ENCODE assay signal across 11 cellular contexts in genomic region chr6:4351506-4351852, GRCh38.
DNase-seq lines count a peak whose midpoint lies in the region; ATAC-seq and TF ChIP-seq lines count a peak whose summit lies in the region.
"Had no signal": no experiment of that assay in that cellular context is flagged by ENCODE, and none has a peak within 500 bp of the region (broad histone marks: within the 10 kb centered on the region; RNA-seq: fewer than 3 reads in every experiment).

No MANE protein-coding gene starts in this region.

- H3F3A ChIP-seq in PC-9 (ENCODE audit: insufficient read depth, low read depth) = peaks cover 6% of the 10 kb centered on the region; the same call in 1 of the 2 replicates

- H3K9ac ChIP-seq in endodermal cell (ENCODE audit: extremely low read depth, low read length, poor library complexity, severe bottlenecking) = no peak overlapping the region

- H3K4me3 Mint-ChIP-seq in endodermal cell = no peak overlapping the region
- H3K4me3 Mint-ChIP-seq: CD8-positive, alpha-beta memory T cell had no signal

- intact Hi-C loops in PC-9 (cut with micrococcal nuclease; ENCODE audit: unreplicated experiment) = no loop called here

- H3K9me3 ChIP-seq in PC-9 (ENCODE audit: insufficient read depth, low read depth) = no peaks in the 10 kb centered on the region
- H3K9me3 ChIP-seq in endodermal cell (ENCODE audit: control insufficient read depth, low read length) = no peaks in the 10 kb centered on the region
- no peaks in the 10 kb centered on the region for H3K9me3 ChIP-seq in lung (ENCODE audit: control insufficient read depth in 2 of 2, insufficient read depth in 1 of 2, low read length in 1 of 2)

- H4K20me1 ChIP-seq in PC-9 (ENCODE audit: insufficient read depth) = no peaks in the 10 kb centered on the region

- WGBS in endodermal cell (ENCODE audit: insufficient coverage in 1 of 2, insufficient read length in 1 of 2), 2 experiments = 77 to 82% methylated on average over 7 of the region's 7 CpGs
- WGBS in lung, 2 donors = 63 to 71% methylated on average over 7 of the region's 7 CpGs

- H3K4me2 ChIP-seq in PC-9 = peak overlapping the region; percentile 87

- H3K36me3 Mint-ChIP-seq in endodermal cell (ENCODE audit: low read depth) = no peaks in the 10 kb centered on the region
- H3K36me3 Mint-ChIP-seq: CD8-positive, alpha-beta memory T cell had no signal

- no TSS peak for BruUV-seq in PC-9 (replicated peaks; lab: Mats Ljungman, UMichigan)

- H3K9me2 ChIP-seq in PC-9 (ENCODE audit: insufficient read depth) = no peaks in the 10 kb centered on the region

- peak overlapping the region; percentile 79; the same call in 1 of the 2 replicates for H2AFZ ChIP-seq in PC-9

- peaks cover 9% of the 10 kb centered on the region for H3K27me3 Mint-ChIP-seq in endodermal cell (ENCODE audit: insufficient read depth)

- peaks cover 28% of the 10 kb centered on the region for H3K4me1 ChIP-seq in PC-9 (replicated peaks; ENCODE audit: insufficient read depth)
- no peaks in the 10 kb centered on the region for H3K4me1 ChIP-seq in endodermal cell (ENCODE audit: control insufficient read depth, insufficient read depth, low read length)
- H3K4me1 ChIP-seq in lung (ENCODE audit: control insufficient read depth in 2 of 2, insufficient read depth in 2 of 2, low read length in 2 of 2) = peaks cover 11 to 12% of the 10 kb centered on the region in 2 donors

- peak; percentile 4 for ATAC-seq in lung (ENCODE audit: insufficient read depth, low FRiP score)
- no peak for ATAC-seq in GM19328 (IDR thresholded peaks at IDR 0.05; ENCODE audit: unreplicated experiment)

- peaks cover 3% of the 10 kb centered on the region for H3K4me1 Mint-ChIP-seq in endodermal cell
- H3K4me1 Mint-ChIP-seq: CD8-positive, alpha-beta memory T cell had no signal

- CTCF ChIA-PET in PC-9 (lab: Charles Lee) = no interaction called here

- no peaks in the 10 kb centered on the region for H3K27me3 ChIP-seq in PC-9 (ENCODE audit: insufficient read depth, low read depth)
- H3K27me3 ChIP-seq in endodermal cell (ENCODE audit: control insufficient read depth, insufficient read depth, low read length, poor library complexity, severe bottlenecking) = no peaks in the 10 kb centered on the region
- no peaks in the 10 kb centered on the region for H3K27me3 ChIP-seq in lung (ENCODE audit: control insufficient read depth, insufficient read depth)

- H3K27ac Mint-ChIP-seq in endodermal cell = no peak overlapping the region
- H3K27ac Mint-ChIP-seq: CD8-positive, alpha-beta memory T cell had no signal

- H3K4me3 ChIP-seq in PC-9 (peak overlapping the region; percentile 56; the same call in 1 of the 2 replicates), endodermal cell (ENCODE audit: low read length) (no peak overlapping the region), lung (no peak overlapping the region)

- H3K27ac ChIP-seq in PC-9 (peak overlapping the region; percentile 78), endodermal cell (ENCODE audit: low read depth, low read length) (peak overlapping the region; percentile 29), lung (ENCODE audit: low read depth in 1 of 2, low read length in 1 of 2) (peak overlapping the region; percentile 69 to 89), substantia nigra (ENCODE audit: low read depth, low read length, poor library complexity, severe bottlenecking) (peak overlapping the region; percentile 58)

- POLR2A ChIA-PET in PC-9 (lab: Charles Lee; ENCODE audit: unreplicated experiment) = interaction anchor here (0.5 to 0.6 kb wide), 2 partner anchors 64 to 231 kb away, joined by 4 to 8 read pairs; no protein-coding TSS in a partner anchor

- TF ChIP-seq CTCF in PC-9 (conservative IDR thresholded peaks at IDR 0.05) (no peak), endodermal cell (conservative IDR thresholded peaks at IDR 0.05) (no peak), lung (IDR thresholded peaks at IDR 0.05; ENCODE audit: control extremely low read depth, extremely low read depth) (no peak)

- H3K79me2 ChIP-seq in PC-9 (ENCODE audit: low read depth) = no peaks in the 10 kb centered on the region

- H3K36me3 ChIP-seq in PC-9 (ENCODE audit: low read depth) (no peaks in the 10 kb centered on the region), endodermal cell (ENCODE audit: control insufficient read depth, insufficient read depth, low read length) (no peaks in the 10 kb centered on the region), lung (ENCODE audit: control insufficient read depth in 2 of 2, insufficient read depth in 2 of 2, low read length in 2 of 2) (no peaks in the 10 kb centered on the region)

- DNase-seq in PC-9 = no peak
- no peak for DNase-seq in endodermal cell
- no peak for DNase-seq in lung (ENCODE audit: low spot score)
- no peak for DNase-seq in substantia nigra (lab: John Stamatoyannopoulos, UW)
- DNase-seq in NCI-H1694 treated with DMSO at 0.1 percent for 48 hours (lab: John Stamatoyannopoulos, UW) = no peak
- no peak for DNase-seq in iPS-NIHi11 (ENCODE audit: low spot score)
- DNase-seq in SHP77 (lab: John Stamatoyannopoulos, UW) = no peak
- DNase-seq: activated CD8-positive, alpha-beta memory T cell treated with anti-CD3 and anti-CD28 coated beads, Interleukin-2, amount 50 U/mL, for 4 hours; CD8-positive, alpha-beta memory T cell; KBM-7 had no signal

- H3K9me3 Mint-ChIP-seq in endodermal cell = no peaks in the 10 kb centered on the region
- H3K9me3 Mint-ChIP-seq: CD8-positive, alpha-beta memory T cell had no signal

Comparison
In these comparisons a context has a peak if more than half of its experiments do, and no peak if none do; other contexts are left out.
1. H3K27ac ChIP-seq: peak in every context shown above with its lines; median percentile 79 in lung; 78 in PC-9; 58 in substantia nigra; 29 in endodermal cell.